Comparison of ENCODE assay signal across 18 cellular contexts in genomic region chrX:31384471-31384870, GRCh38.
"Had no signal": no experiment of that assay in that cellular context is flagged by ENCODE, and none has a peak within 500 bp of the region (broad histone marks: within the 10 kb centered on the region; RNA-seq: fewer than 3 reads in every experiment).

No MANE protein-coding gene starts in this region.

- ATAC-seq: gastroesophageal sphincter; mucosa of descending colon; naive thymus-derived CD8-positive, alpha-beta T cell; right cardiac atrium; stimulated activated effector memory CD8-positive, alpha-beta T cell treated with anti-CD3 and anti-CD28 coated beads, Interleukin-12 subunit alpha, Interleukin-12 subunit beta, amount 100 ng/mL, for 72 hours; stimulated activated naive CD8-positive, alpha-beta T cell treated with anti-CD3 and anti-CD28 coated beads, Interleukin-15, Interleukin-2, amounts not matched to agents 100 U/mL and 50 U/mL, for 24 hours; upper lobe of right lung had no signal

- H3K27me3 ChIP-seq: colonic mucosa, esophagus squamous epithelium, gastroesophageal sphincter, neutrophil, tibial artery, upper lobe of right lung, vagina had no signal

- H3K4me3 Mint-ChIP-seq: naive thymus-derived CD8-positive, alpha-beta T cell; stimulated activated effector memory CD8-positive, alpha-beta T cell treated with anti-CD3 and anti-CD28 coated beads, Interleukin-12 subunit alpha, Interleukin-12 subunit beta, amount 100 ng/mL, for 72 hours had no signal

- H3K4me1 ChIP-seq: colonic mucosa, esophagus squamous epithelium, gastroesophageal sphincter, tibial artery, upper lobe of right lung, vagina had no signal

- H3K27ac ChIP-seq: colonic mucosa, esophagus squamous epithelium, gastroesophageal sphincter, neutrophil, tibial artery, upper lobe of right lung, vagina had no signal

- H3K27ac Mint-ChIP-seq: naive thymus-derived CD8-positive, alpha-beta T cell; stimulated activated effector memory CD8-positive, alpha-beta T cell treated with anti-CD3 and anti-CD28 coated beads, Interleukin-12 subunit alpha, Interleukin-12 subunit beta, amount 100 ng/mL, for 72 hours had no signal

- H3K9me3 ChIP-seq: colonic mucosa, esophagus squamous epithelium, gastroesophageal sphincter, mucosa of descending colon, neutrophil, tibial artery, upper lobe of right lung, vagina had no signal

- DNase-seq: cerebellar nuclear complex; colonic mucosa; dermis blood vessel endothelial cell; esophagus squamous epithelium; kidney glomerular epithelial cell; mucosa of descending colon; naive thymus-derived CD8-positive, alpha-beta T cell; right cardiac atrium; stimulated activated CD4-positive, alpha-beta T cell treated with anti-CD3 and anti-CD28 coated beads, Interleukin-2, amount 100 ng/mL, for 48 hours; stimulated activated CD8-positive, alpha-beta memory T cell treated with anti-CD3 and anti-CD28 coated beads, Interleukin-4, amount 100 ng/mL, for 48 hours; stimulated activated naive CD8-positive, alpha-beta T cell treated with anti-CD3 and anti-CD28 coated beads, Interleukin-15, Interleukin-2, amounts not matched to agents 100 U/mL and 50 U/mL, for 24 hours; tibial artery; upper lobe of right lung had no signal

- H3K36me3 Mint-ChIP-seq: naive thymus-derived CD8-positive, alpha-beta T cell; stimulated activated effector memory CD8-positive, alpha-beta T cell treated with anti-CD3 and anti-CD28 coated beads, Interleukin-12 subunit alpha, Interleukin-12 subunit beta, amount 100 ng/mL, for 72 hours had no signal

- H3K4me3 ChIP-seq: colonic mucosa, esophagus squamous epithelium, gastroesophageal sphincter, mucosa of descending colon, smooth muscle cell, tibial artery, upper lobe of right lung, vagina had no signal

- H3K4me1 Mint-ChIP-seq: naive thymus-derived CD8-positive, alpha-beta T cell; stimulated activated effector memory CD8-positive, alpha-beta T cell treated with anti-CD3 and anti-CD28 coated beads, Interleukin-12 subunit alpha, Interleukin-12 subunit beta, amount 100 ng/mL, for 72 hours had no signal

- H3K36me3 ChIP-seq: colonic mucosa, esophagus squamous epithelium, gastroesophageal sphincter, neutrophil, tibial artery, upper lobe of right lung, vagina had no signal

- H3K4me2 ChIP-seq: smooth muscle cell had no signal
